1 cellular context compared by ENCODE assay signal in genomic region chr1:23958810-23959460, GRCh38.
TF ChIP-seq lines count a peak whose summit lies in the region.

No MANE protein-coding gene starts in this region.

TF ChIP-seq in HEK293, 187 proteins besides CTCF, POLR2A, EP300 and RAD21 (continued from another document and continues in another):
- TF ChIP-seq PRDM2 (tag by site-specific recombination; IDR thresholded peaks at IDR 0.05; ENCODE audit: borderline replicate concordance) (no peak), ZFP37 (tag by site-specific recombination; IDR thresholded peaks at IDR 0.05) (no peak), ZXDB (tag by site-specific recombination; IDR thresholded peaks at IDR 0.05) (peak; percentile 71), ZNF404 (tag by site-specific recombination; IDR thresholded peaks at IDR 0.05) (no peak), GFI1B (tag by site-specific recombination; IDR thresholded peaks at IDR 0.05) (no peak), ZNF433 (tag by site-specific recombination; IDR thresholded peaks at IDR 0.05; ENCODE audit: low read depth) (no peak), ZNF121 (tag by site-specific recombination; IDR thresholded peaks at IDR 0.05) (no peak), ZNF639 (tag by site-specific recombination; IDR thresholded peaks at IDR 0.05) (peak; percentile 18; the same call in 1 of the 2 replicates), ZNF624 (tag by site-specific recombination; IDR thresholded peaks at IDR 0.05) (no peak), FEZF1 (tag by site-specific recombination; IDR thresholded peaks at IDR 0.05) (0 out of 2 replicates have a peak, but pooled peaks have one; percentile 33), ZNF544 (tag by site-specific recombination; IDR thresholded peaks at IDR 0.05) (no peak), MEIS1 (CRISPR knock-in tag; IDR thresholded peaks at IDR 0.05; ENCODE audit: borderline replicate concordance) (no peak), ZNF558 (tag by site-specific recombination; IDR thresholded peaks at IDR 0.05) (0 out of 2 replicates have a peak, but pooled peaks have one; percentile 17), ZNF114 (tag by site-specific recombination; IDR thresholded peaks at IDR 0.05) (no peak), KLF10 (tag by site-specific recombination; IDR thresholded peaks at IDR 0.05) (no peak), ZNF211 (tag by site-specific recombination; IDR thresholded peaks at IDR 0.05; ENCODE audit: low read depth) (no peak), PRDM4 (tag by site-specific recombination; IDR thresholded peaks at IDR 0.05) (0 out of 2 replicates have a peak, but pooled peaks have one; percentile 37), ZBTB1 (tag by site-specific recombination; IDR thresholded peaks at IDR 0.05) (no peak), ZNF626 (tag by site-specific recombination; IDR thresholded peaks at IDR 0.05) (no peak), GLI4 (tag by site-specific recombination; IDR thresholded peaks at IDR 0.05) (no peak), PATZ1 (tag by site-specific recombination; IDR thresholded peaks at IDR 0.05) (peak; percentile 97), ZNF26 (tag by site-specific recombination; IDR thresholded peaks at IDR 0.05) (no peak), ZSCAN16 (tag by site-specific recombination; IDR thresholded peaks at IDR 0.05) (0 out of 2 replicates have a peak, but pooled peaks have one; percentile 14), HOXD13 (CRISPR knock-in tag; IDR thresholded peaks at IDR 0.05; ENCODE audit: borderline replicate concordance) (0 out of 2 replicates have a peak, but pooled peaks have one; percentile 24), ZNF239 (tag by site-specific recombination; IDR thresholded peaks at IDR 0.05) (no peak), ZNF148 (tag by site-specific recombination; IDR thresholded peaks at IDR 0.05; ENCODE audit: borderline replicate concordance) (no peak), BCL11A (tag by site-specific recombination; IDR thresholded peaks at IDR 0.05; ENCODE audit: low read depth) (no peak), ZNF514 (tag by site-specific recombination; IDR thresholded peaks at IDR 0.05) (no peak), IKZF3 (tag by site-specific recombination; IDR thresholded peaks at IDR 0.05) (no peak), ZNF677 (tag by site-specific recombination; IDR thresholded peaks at IDR 0.05) (no peak), ZBTB7A (tag by site-specific recombination; IDR thresholded peaks at IDR 0.05; ENCODE audit: low read depth) (no peak), TCF7L2 (IDR thresholded peaks at IDR 0.05; ENCODE audit: borderline replicate concordance, low read depth, low read length) (no peak), PBX3 (CRISPR knock-in tag; IDR thresholded peaks at IDR 0.05) (no peak; the same call in 1 of the 2 replicates), ZNF561 (tag by site-specific recombination; IDR thresholded peaks at IDR 0.05; ENCODE audit: borderline replicate concordance) (no peak), PRDM1 (tag by site-specific recombination; IDR thresholded peaks at IDR 0.05) (no peak), ZNF596 (tag by site-specific recombination; IDR thresholded peaks at IDR 0.05) (no peak), ZNF140 (tag by site-specific recombination; IDR thresholded peaks at IDR 0.05) (no peak), ZSCAN4 (tag by site-specific recombination; IDR thresholded peaks at IDR 0.05) (peak; percentile 29; the same call in 1 of the 2 replicates), ZNF704 (tag by site-specific recombination; IDR thresholded peaks at IDR 0.05) (no peak), ZNF621 (tag by site-specific recombination; IDR thresholded peaks at IDR 0.05) (no peak), ZNF362 (tag by site-specific recombination; IDR thresholded peaks at IDR 0.05) (no peak)
